Comparison of ENCODE assay signal across 10 cellular contexts in the genomic region with DNA sequence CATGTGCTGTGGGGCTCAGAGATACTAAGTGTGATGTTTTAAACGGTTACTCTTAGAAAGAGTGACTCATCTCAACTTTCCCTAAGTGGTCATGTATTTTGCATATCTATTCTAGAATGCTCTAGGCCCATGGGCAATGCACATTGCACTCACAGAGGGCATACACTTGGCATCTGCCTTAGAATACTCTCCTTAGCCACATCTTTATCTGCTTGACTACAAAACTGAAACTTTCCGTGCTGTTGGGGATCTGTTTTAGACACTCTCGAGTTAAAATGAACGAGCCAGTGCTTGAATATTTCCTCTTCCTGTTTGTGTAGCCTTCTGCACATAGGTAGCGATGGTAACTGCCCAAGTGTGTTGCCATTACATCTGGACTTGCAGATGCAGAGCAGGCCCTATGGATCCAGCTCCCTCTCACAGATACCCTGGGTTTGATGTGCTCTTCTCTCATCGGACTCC.
DNase-seq lines count a peak whose midpoint lies in the region; ATAC-seq and TF ChIP-seq lines count a peak whose summit lies in the region.
"Had no signal": no experiment of that assay in that cellular context is flagged by ENCODE, and none has a peak within 500 bp of the region (broad histone marks: within the 10 kb centered on the region; RNA-seq: fewer than 3 reads in every experiment).

No MANE protein-coding gene starts in this region.

- peaks cover 0 to 4% (median 0%) of the 10 kb centered on the region in 7 donors for H3K9me3 Mint-ChIP-seq in CD4-positive, CD25-positive, alpha-beta regulatory T cell
- peaks cover 8% of the 10 kb centered on the region for H3K9me3 Mint-ChIP-seq in activated CD4-positive, alpha-beta memory T cell treated with anti-CD3 and anti-CD28 coated beads, Interleukin-2, amount 10 ng/mL, durations not matched to agents 7 days and 5 days

- H3K36me3 Mint-ChIP-seq in CD4-positive, CD25-positive, alpha-beta regulatory T cell = no peaks in the 10 kb centered on the region
- H3K36me3 Mint-ChIP-seq in activated CD4-positive, alpha-beta memory T cell treated with anti-CD3 and anti-CD28 coated beads, Interleukin-2, amount 10 ng/mL, durations not matched to agents 7 days and 5 days (ENCODE audit: low read depth) = peaks cover 8% of the 10 kb centered on the region

- POLR2A ChIA-PET in activated CD4-positive, alpha-beta memory T cell treated with anti-CD3 and anti-CD28 coated beads, Interleukin-2, amount 10 ng/mL, durations not matched to agents 7 days and 5 days (lab: Charles Lee) = interaction anchor here (1.2 kb wide), 1 partner anchor 199 kb away, joined by 3 read pairs; a partner anchor contains a TSS
- POLR2A ChIA-PET in RWPE1 (lab: Yijun Ruan, JAX; ENCODE audit: low non-redundant PET) = no interaction called here

- H3K27ac ChIP-seq in CD4-positive, CD25-positive, alpha-beta regulatory T cell (ENCODE audit: insufficient read depth, low read length, poor library complexity, severe bottlenecking) = peak overlapping the region; percentile 16
- no peak overlapping the region for H3K27ac ChIP-seq in RWPE1

- no peak for TF ChIP-seq CTCF in RWPE1 (conservative IDR thresholded peaks at IDR 0.05; ENCODE audit: low read depth)

- no peaks in the 10 kb centered on the region for H3K36me3 ChIP-seq in CD4-positive, CD25-positive, alpha-beta regulatory T cell (ENCODE audit: control insufficient read depth, insufficient read depth, low read length)

- H3K27ac Mint-ChIP-seq in CD4-positive, CD25-positive, alpha-beta regulatory T cell = peak overlapping the region; percentile 88 to 95 (median 91)
- H3K27ac Mint-ChIP-seq in activated CD4-positive, alpha-beta memory T cell treated with anti-CD3 and anti-CD28 coated beads, Interleukin-2, amount 10 ng/mL, durations not matched to agents 7 days and 5 days = peak overlapping the region; percentile 33
- H3K27ac Mint-ChIP-seq: dendritic cell treated with granulocyte-macrophage colony-stimulating factor and Interleukin-4, amounts not matched to agents 40 ng/mL and 50 ng/mL, for 4 days had no signal

- H3K27me3 ChIP-seq in CD4-positive, CD25-positive, alpha-beta regulatory T cell (ENCODE audit: control insufficient read depth, insufficient read depth, low read length) = no peaks in the 10 kb centered on the region

- DNase-seq in CD4-positive, CD25-positive, alpha-beta regulatory T cell = peak in 2 of 3 donors; percentile 30 to 73
- DNase-seq in activated CD4-positive, alpha-beta memory T cell treated with anti-CD3 and anti-CD28 coated beads, Interleukin-2, amount 10 ng/mL, durations not matched to agents 7 days and 5 days = no peak
- DNase-seq in KG1 (lab: John Stamatoyannopoulos, UW) = no peak
- no peak for DNase-seq in NCI-H2227 treated with DMSO at 0.1 percent for 48 hours (lab: John Stamatoyannopoulos, UW)
- no peak for DNase-seq in RWPE1 (ENCODE audit: low spot score)
- no peak for DNase-seq in dermis blood vessel endothelial cell
- DNase-seq: mesenchymal stem cell had no signal

- peak overlapping the region; percentile 69 for H3K4me3 ChIP-seq in CD4-positive, CD25-positive, alpha-beta regulatory T cell (ENCODE audit: low read depth, low read length)

- no peaks in the 10 kb centered on the region for H3K9me3 ChIP-seq in CD4-positive, CD25-positive, alpha-beta regulatory T cell (ENCODE audit: control insufficient read depth in 2 of 2, low read length in 2 of 2)

- peaks cover 32 to 64% (median 46%) of the 10 kb centered on the region in 4 donors for H3K4me1 Mint-ChIP-seq in CD4-positive, CD25-positive, alpha-beta regulatory T cell
- peaks cover 29% of the 10 kb centered on the region for H3K4me1 Mint-ChIP-seq in activated CD4-positive, alpha-beta memory T cell treated with anti-CD3 and anti-CD28 coated beads, Interleukin-2, amount 10 ng/mL, durations not matched to agents 7 days and 5 days

- H3K27me3 Mint-ChIP-seq in CD4-positive, CD25-positive, alpha-beta regulatory T cell = no peaks in the 10 kb centered on the region
- H3K27me3 Mint-ChIP-seq in activated CD4-positive, alpha-beta memory T cell treated with anti-CD3 and anti-CD28 coated beads, Interleukin-2, amount 10 ng/mL, durations not matched to agents 7 days and 5 days = peaks cover 4% of the 10 kb centered on the region

- CTCF ChIA-PET in activated CD4-positive, alpha-beta memory T cell treated with anti-CD3 and anti-CD28 coated beads, Interleukin-2, amount 10 ng/mL, durations not matched to agents 7 days and 5 days (lab: Charles Lee) = no interaction called here
- CTCF ChIA-PET in RWPE1 (lab: Yijun Ruan, JAX) = no interaction called here

- peak; percentile 80 to 81 for ATAC-seq in CD4-positive, CD25-positive, alpha-beta regulatory T cell (ENCODE audit: low read depth in 2 of 2)
- ATAC-seq in GM19328 (IDR thresholded peaks at IDR 0.05; ENCODE audit: unreplicated experiment) (peak; percentile 77), HG03060 (IDR thresholded peaks at IDR 0.05; ENCODE audit: low read depth, unreplicated experiment) (peak; percentile 85)

- H3K4me1 ChIP-seq in CD4-positive, CD25-positive, alpha-beta regulatory T cell (ENCODE audit: control insufficient read depth, insufficient read depth, low read length, poor library complexity, severe bottlenecking) = peaks cover 30% of the 10 kb centered on the region

- H3K4me3 Mint-ChIP-seq in CD4-positive, CD25-positive, alpha-beta regulatory T cell = peak overlapping the region in 3 of 4 donors; percentile 55 to 66 (median 60)
- H3K4me3 Mint-ChIP-seq in activated CD4-positive, alpha-beta memory T cell treated with anti-CD3 and anti-CD28 coated beads, Interleukin-2, amount 10 ng/mL, durations not matched to agents 7 days and 5 days = no peak overlapping the region
- H3K4me3 Mint-ChIP-seq: dendritic cell treated with granulocyte-macrophage colony-stimulating factor and Interleukin-4, amounts not matched to agents 40 ng/mL and 50 ng/mL, for 4 days had no signal

Comparison
In these comparisons a context has a peak if more than half of its experiments do, and no peak if none do; other contexts are left out.
1. DNase-seq: peak in CD4-positive, CD25-positive, alpha-beta regulatory T cell (2 of 3); none in activated CD4-positive, alpha-beta memory T cell treated with anti-CD3 and anti-CD28 coated beads, Interleukin-2, amount 10 ng/mL, durations not matched to agents 7 days and 5 days (single experiment), KG1 (single experiment), NCI-H2227 treated with DMSO at 0.1 percent for 48 hours (single experiment), RWPE1 (single experiment) and dermis blood vessel endothelial cell (single experiment).
2. Peak in every context shown above with its lines, with median percentiles within 50 percentile points of each other: ATAC-seq.